13 cellular contexts compared by ENCODE assay signal in the genomic region with DNA sequence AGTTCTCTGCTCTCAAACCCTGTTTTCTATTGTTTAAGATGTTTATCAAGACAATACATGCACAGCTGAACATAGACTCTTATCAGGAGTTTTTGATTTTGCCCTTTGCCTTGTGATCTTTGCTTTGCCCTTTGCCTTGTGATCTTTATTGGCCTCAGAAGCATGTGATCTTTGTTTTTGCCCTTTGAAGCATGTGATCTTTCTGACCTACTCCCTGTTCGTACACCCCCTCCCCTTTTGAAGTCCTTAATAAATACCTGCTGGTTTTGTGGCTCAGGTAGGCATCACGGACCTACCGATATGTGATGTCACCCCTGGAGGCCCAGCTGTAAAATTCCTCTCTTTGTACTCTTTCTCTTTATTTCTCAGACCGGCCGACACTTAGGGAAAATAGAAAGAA. TPM values are rescaled to one million over a fixed set of nuclear protein-coding genes. Genes with fewer than 3 reads are reported as not detected.
"Had no signal": no experiment of that assay in that cellular context is flagged by ENCODE, and none has a peak within 500 bp of the region (broad histone marks: within the 10 kb centered on the region; RNA-seq: fewer than 3 reads in every experiment).

No MANE protein-coding gene starts in this region.

RNA-seq across cellular contexts. Expression of a gene that starts 44.3 kb away (rescaled TPM):
- total RNA-seq: activated B cell treated with CpG ODN at 0.5 μM for 24 hours; activated CD4-positive, alpha-beta memory T cell treated with anti-CD3 and anti-CD28 coated beads for 36 hours; activated CD4-positive, alpha-beta memory T cell treated with anti-CD3 and anti-CD28 coated beads, Interleukin-2, amount 10 ng/mL, durations not matched to agents 7 days and 5 days; activated CD4-positive, alpha-beta T cell treated with anti-CD3 and anti-CD28 coated beads for 36 hours; activated CD4-positive, alpha-beta T cell treated with anti-CD3 and anti-CD28 coated beads, Interleukin-2, amount 10 ng/mL, durations not matched to agents 24 days and 14 days; activated CD4-positive, alpha-beta T cell treated with anti-CD3 and anti-CD28 coated beads, Interleukin-2, amount 10 ng/mL, durations not matched to agents 7 days and 5 days; activated CD8-positive, alpha-beta memory T cell treated with anti-CD3 and anti-CD28 coated beads for 36 hours; activated CD8-positive, alpha-beta memory T cell treated with anti-CD3 and anti-CD28 coated beads, Interleukin-2, amount 10 ng/mL, durations not matched to agents 7 days and 5 days; activated CD8-positive, alpha-beta T cell treated with anti-CD3 and anti-CD28 coated beads for 36 hours; activated CD8-positive, alpha-beta T cell treated with anti-CD3 and anti-CD28 coated beads, Interleukin-2, amount 10 ng/mL, durations not matched to agents 7 days and 5 days; T-helper 1 cell treated with Interleukin-12 subunit alpha and Interleukin-12 subunit beta and Interleukin-4 antibody, amounts not matched to agents 30 ng/mL and 1 ng/mL, for 36 hours; T-helper 17 cell; T-helper 2 cell treated with Interferon-gamma antibody and Interleukin-4, amounts not matched to agents 100 ng/mL and 5 ng/mL, for 36 hours had no signal
